Comparison of ENCODE assay signal across 1 cellular context in genomic region chr11:70077411-70078094, GRCh38.
TF ChIP-seq lines count a peak whose summit lies in the region.

No MANE protein-coding gene starts in this region.

TF ChIP-seq in H1, 55 proteins besides CTCF, POLR2A, EP300 and RAD21 (continued from another document):
- 0 out of 2 replicates have a peak, but pooled peaks have one; percentile 36 for TF ChIP-seq TEAD4 (IDR thresholded peaks at IDR 0.05; ENCODE audit: low read depth, low read length)
